In genomic region chr11:121795206-121795605, GRCh38 we compare ENCODE assay signal across 28 cellular contexts.
DNase-seq lines count a peak whose midpoint lies in the region; ATAC-seq and TF ChIP-seq lines count a peak whose summit lies in the region.
"Had no signal": no experiment of that assay in that cellular context is flagged by ENCODE, and none has a peak within 500 bp of the region (broad histone marks: within the 10 kb centered on the region; RNA-seq: fewer than 3 reads in every experiment).

No MANE protein-coding gene starts in this region.

- no peak for TF ChIP-seq CTCF in GM20000 (IDR thresholded peaks at IDR 0.05; ENCODE audit: extremely low read depth, missing control alignments)

- ATAC-seq in GM21723 (IDR thresholded peaks at IDR 0.05; ENCODE audit: unreplicated experiment): no peak
- ATAC-seq: activated CD8-positive, alpha-beta T cell treated with anti-CD3 and anti-CD28 coated beads for 36 hours; esophagus mucosa; foreskin keratinocyte; natural killer cell treated with Interleukin-12 subunit alpha and Interleukin-12 subunit beta and Interleukin-15 and Interleukin-18, amount 100 ng/mL, for 72 hours; stimulated activated effector memory CD8-positive, alpha-beta T cell treated with anti-CD3 and anti-CD28 coated beads, Interleukin-12 subunit alpha, Interleukin-12 subunit beta, amount 100 ng/mL, for 72 hours; T-helper 17 cell had no signal

- intact Hi-C loops in head of caudate nucleus (cut with DNase I): no loop called here

- DNase-seq in DMS153 (lab: John Stamatoyannopoulos, UW) (peak; percentile 1), DMS153 treated with DMSO at 0.1 percent for 48 hours (lab: John Stamatoyannopoulos, UW; ENCODE audit: unreplicated experiment) (no peak), head of caudate nucleus (peak; percentile 21 to 88 (median 60)), nucleus accumbens (lab: John Stamatoyannopoulos, UW) (peak in 44 of 56 donors; percentile 17 to 81 (median 50)), GM20000 (ENCODE audit: low spot score) (no peak), activated gamma-delta T cell treated with Interleukin-2 at 50 U/mL for 16 hours (no peak), T-helper 9 cell (no peak)
- DNase-seq: activated CD4-positive, alpha-beta T cell treated with anti-CD3 and anti-CD28 coated beads for 1 hour; activated CD8-positive, alpha-beta memory T cell treated with anti-CD3 and anti-CD28 coated beads, Interleukin-2, amount 50 U/mL, for 48 hours; activated CD8-positive, alpha-beta T cell treated with anti-CD3 and anti-CD28 coated beads for 36 hours; activated naive CD4-positive, alpha-beta T cell treated with anti-CD3 and anti-CD28 coated beads for 36 hours; adrenal gland; Calu3; cortex of kidney; foreskin keratinocyte; GOT3; HFFc6; IMR-90; kidney glomerular epithelial cell; NCI-H1417 treated with DMSO at 0.1 percent for 48 hours; NCI-H2081; NCI-H2227 treated with DMSO at 0.1 percent for 48 hours; NCI-H526; T-helper 17 cell had no signal

Comparison
In these comparisons a context has a peak if more than half of its experiments do, and no peak if none do; other contexts are left out.
1. DNase-seq: peak in DMS153 (single experiment), head of caudate nucleus (42 of 42) and nucleus accumbens (44 of 56); none in DMS153 treated with DMSO at 0.1 percent for 48 hours (single experiment), GM20000 (single experiment), activated gamma-delta T cell treated with Interleukin-2 at 50 U/mL for 16 hours (single experiment) and T-helper 9 cell (single experiment).